ENCODE assay signal across 8 cellular contexts in genomic region chr9:114681594-114682332, GRCh38. TPM values are rescaled to one million over a fixed set of nuclear protein-coding genes. Genes with fewer than 3 reads are reported as not detected.
DNase-seq lines count a peak whose midpoint lies in the region; ATAC-seq and TF ChIP-seq lines count a peak whose summit lies in the region.

A gene with protein sequence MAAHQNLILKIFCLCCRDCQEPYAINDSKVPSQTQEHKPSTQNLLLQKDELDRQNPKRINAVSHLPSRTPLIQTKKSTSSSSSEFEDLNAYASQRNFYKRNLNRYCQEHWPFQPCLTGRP (minus strand): TSS chr9:114682192. CDS start chr9:114671723, 10,469 bp downstream.

- H3K27ac Mint-ChIP-seq in activated naive CD4-positive, alpha-beta T cell treated with anti-CD3 and anti-CD28 coated beads, Interleukin-2, amount 50 U/mL, for 72 hours: peak within 1 kb of the TSS; percentile 71 to 79

- peaks cover 0 to 14% of the 10 kb centered on the region in 2 donors for H3K9me3 Mint-ChIP-seq in activated naive CD4-positive, alpha-beta T cell treated with anti-CD3 and anti-CD28 coated beads, Interleukin-2, amount 50 U/mL, for 72 hours

- H3K4me1 ChIP-seq in right atrium auricular region (no peaks in the 10 kb centered on the region), spleen (peaks cover 0 to 8% (median 2%) of the 10 kb centered on the region in 6 donors)

- no peaks in the 10 kb centered on the region for H3K9me3 ChIP-seq in right atrium auricular region
- no peaks in the 10 kb centered on the region for H3K9me3 ChIP-seq in spleen

- WGBS in spleen, 5 donors: 42 to 55% (median 54%) methylated on average over 8 of the region's 8 CpGs

- H3K36me3 Mint-ChIP-seq in activated naive CD4-positive, alpha-beta T cell treated with anti-CD3 and anti-CD28 coated beads, Interleukin-2, amount 50 U/mL, for 72 hours: peaks cover 18 to 23% of the 10 kb centered on the region in 2 donors

- no peak within 1 kb of the TSS for H3K27ac ChIP-seq in right atrium auricular region
- no peak within 1 kb of the TSS for H3K27ac ChIP-seq in spleen

- intact Hi-C loops in spleen (cut with DNase I; ENCODE audit: low total_unique reads): loop anchor here (5.0 to 10.0 kb wide), 3 partner anchors 233 to 843 kb away; no protein-coding TSS in a partner anchor

- peak; percentile 85 to 90 for ATAC-seq in activated naive CD4-positive, alpha-beta T cell treated with anti-CD3 and anti-CD28 coated beads, Interleukin-2, amount 50 U/mL, for 72 hours

- peak; percentile 91 for DNase-seq in GM12865 (ENCODE audit: low read depth)
- DNase-seq in HFF-Myc (ENCODE audit: extremely low read depth, low read depth): peak; percentile 56
- DNase-seq in NCI-H1048 (lab: John Stamatoyannopoulos, UW): peak; percentile 11
- peak; percentile 40 to 87 for DNase-seq in SW 1271 (lab: John Stamatoyannopoulos, UW)
- peak; percentile 76 to 87 for DNase-seq in activated naive CD4-positive, alpha-beta T cell treated with anti-CD3 and anti-CD28 coated beads, Interleukin-2, amount 50 U/mL, for 72 hours (ENCODE audit: low spot score in 2 of 2)
- no peak for DNase-seq in right atrium auricular region (ENCODE audit: low spot score)
- peak; percentile 78 for DNase-seq in spleen
- no peak for DNase-seq in NCI-H226

- H3K4me3 ChIP-seq in GM12865 (ENCODE audit: low read depth, low read length): no peak within 1 kb of the TSS
- no peak within 1 kb of the TSS for H3K4me3 ChIP-seq in HFF-Myc (replicated peaks; ENCODE audit: low read depth, low read length)
- no peak within 1 kb of the TSS for H3K4me3 ChIP-seq in right atrium auricular region
- no peak within 1 kb of the TSS for H3K4me3 ChIP-seq in spleen

- H3K27me3 ChIP-seq in right atrium auricular region: no peaks in the 10 kb centered on the region
- peaks cover 0 to 17% (median 0%) of the 10 kb centered on the region in 7 donors for H3K27me3 ChIP-seq in spleen (replicated peaks in 1 of 7)

- TF ChIP-seq CTCF in GM12865 (IDR thresholded peaks at IDR 0.05; ENCODE audit: insufficient read depth, low read depth, low read length, missing control alignments) (peak; percentile 81), HFF-Myc (IDR thresholded peaks at IDR 0.05; ENCODE audit: low read depth, low read length, missing control alignments) (peak; percentile 84), right atrium auricular region (IDR thresholded peaks at IDR 0.05) (peak; percentile 30 to 50), spleen (IDR thresholded peaks at IDR 0.05 in 8 of 11, conservative IDR thresholded peaks at IDR 0.05 in 3 of 11) (peak; percentile 48 to 71 (median 65))

- TF ChIP-seq POLR2A in spleen (IDR thresholded peaks at IDR 0.05): no peak

- H3K36me3 ChIP-seq in right atrium auricular region: no peaks in the 10 kb centered on the region
- H3K36me3 ChIP-seq in spleen: no peaks in the 10 kb centered on the region

RNA-seq across cellular contexts. Expression of the gene that starts here (rescaled TPM):
- total RNA-seq in activated naive CD4-positive, alpha-beta T cell treated with anti-CD3 and anti-CD28 coated beads, Interleukin-2, amount 50 U/mL, for 72 hours: not detected
- total RNA-seq in right atrium auricular region: not detected
- not detected for total RNA-seq in spleen
- not detected for polyA plus RNA-seq in spleen

Comparison
In these comparisons a context has a peak if more than half of its experiments do, and no peak if none do; other contexts are left out.
1. Peak in DNase-seq and ATAC-seq in activated naive CD4-positive, alpha-beta T cell treated with anti-CD3 and anti-CD28 coated beads, Interleukin-2, amount 50 U/mL, for 72 hours; RNA of the gene not detected or under 1 TPM.
2. Peak in DNase-seq in spleen; RNA of the gene not detected or under 1 TPM.
3. DNase-seq: peak in GM12865 (single experiment), HFF-Myc (single experiment), NCI-H1048 (single experiment) and SW 1271 (2 of 2); none in right atrium auricular region (single experiment) and NCI-H226 (single experiment).
4. Peak in every context shown above with its lines, with median percentiles within 50 percentile points of each other: CTCF ChIP-seq.